20 cellular contexts compared by ENCODE assay signal in the genomic region with DNA sequence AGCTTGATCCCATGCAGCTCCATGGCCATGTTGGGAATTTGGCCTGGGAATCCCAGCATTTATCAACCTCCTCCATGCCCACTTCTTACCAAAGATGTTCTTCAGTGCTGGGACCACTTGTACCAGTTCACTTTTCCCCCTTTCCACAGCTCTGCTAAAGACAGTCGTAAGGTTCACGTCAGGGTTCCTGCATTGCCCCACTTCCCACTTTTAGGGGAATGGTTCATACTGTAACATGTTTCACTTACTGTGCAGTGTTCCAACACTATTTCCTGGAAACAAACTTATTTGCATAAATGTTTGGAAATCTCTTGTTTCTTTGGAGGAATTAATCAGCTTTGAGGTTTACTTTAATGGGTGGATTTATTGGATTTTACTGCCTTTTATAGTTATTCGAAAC.
"Had no signal": no experiment of that assay in that cellular context is flagged by ENCODE, and none has a peak within 500 bp of the region (broad histone marks: within the 10 kb centered on the region; RNA-seq: fewer than 3 reads in every experiment).

No MANE protein-coding gene starts in this region.

- H3K9me3 ChIP-seq: gastrocnemius medialis, heart right ventricle, ovary, spleen, testis, tibial nerve had no signal

- DNase-seq: effector memory CD4-positive, alpha-beta T cell; gastrocnemius medialis; heart right ventricle; hypothalamus; kidney glomerular epithelial cell; left ventricle myocardium superior; naive thymus-derived CD8-positive, alpha-beta T cell; nucleus accumbens; ovary; spleen; stimulated activated CD4-positive, alpha-beta T cell treated with anti-CD3 and anti-CD28 coated beads, Interleukin-15, amount 100 ng/mL, for 24 hours; stimulated activated CD4-positive, alpha-beta T cell treated with anti-CD3 and anti-CD28 coated beads, Interleukin-1b, Interleukin-23, amount 100 ng/mL, for 48 hours; stimulated activated CD4-positive, alpha-beta T cell treated with anti-CD3 and anti-CD28 coated beads, Interleukin-4, amount 100 ng/mL, for 24 hours; stimulated activated naive B cell treated with anti-CD40 and anti-IgM and Interleukin-4, amounts not matched to agents 10 μg/mL and 1 μg/mL and 100 μg/mL, for 72 hours; stimulated activated naive CD8-positive, alpha-beta T cell treated with anti-CD3 and anti-CD28 coated beads, Interleukin-15, amount 100 ng/mL, for 72 hours; testis had no signal

- H3K4me3 Mint-ChIP-seq: central memory CD8-positive, alpha-beta T cell; naive thymus-derived CD8-positive, alpha-beta T cell; stimulated activated naive B cell treated with anti-CD40 and anti-IgM and Interleukin-4, amounts not matched to agents 10 μg/mL and 1 μg/mL and 100 μg/mL, for 72 hours; stimulated activated naive CD8-positive, alpha-beta T cell treated with anti-CD3 and anti-CD28 coated beads, Interleukin-15, amount 100 ng/mL, for 72 hours had no signal

- H3K36me3 ChIP-seq: gastrocnemius medialis, ovary had no signal

- H3K27ac ChIP-seq: gastrocnemius medialis, ovary, testis, tibial nerve had no signal

- H3K4me3 ChIP-seq: gastrocnemius medialis, heart right ventricle, ovary, spleen, testis, tibial nerve had no signal

- H3K27ac Mint-ChIP-seq: stimulated activated naive B cell treated with anti-CD40 and anti-IgM and Interleukin-4, amounts not matched to agents 10 μg/mL and 1 μg/mL and 100 μg/mL, for 72 hours; stimulated activated naive CD8-positive, alpha-beta T cell treated with anti-CD3 and anti-CD28 coated beads, Interleukin-15, amount 100 ng/mL, for 72 hours had no signal

- H3K27me3 ChIP-seq: gastrocnemius medialis, heart right ventricle, ovary, spleen, testis, tibial nerve had no signal

- ATAC-seq: esophagus mucosa; gastrocnemius medialis; left ventricle myocardium superior; naive thymus-derived CD8-positive, alpha-beta T cell; sciatic nerve; stimulated activated naive B cell treated with anti-CD40 and anti-IgM and Interleukin-4, amounts not matched to agents 10 μg/mL and 1 μg/mL and 100 μg/mL, for 72 hours; stimulated activated naive CD8-positive, alpha-beta T cell treated with anti-CD3 and anti-CD28 coated beads, Interleukin-15, amount 100 ng/mL, for 72 hours had no signal

- H3K9me3 Mint-ChIP-seq: central memory CD8-positive, alpha-beta T cell; naive thymus-derived CD8-positive, alpha-beta T cell; stimulated activated naive B cell treated with anti-CD40 and anti-IgM and Interleukin-4, amounts not matched to agents 10 μg/mL and 1 μg/mL and 100 μg/mL, for 72 hours; stimulated activated naive CD8-positive, alpha-beta T cell treated with anti-CD3 and anti-CD28 coated beads, Interleukin-15, amount 100 ng/mL, for 72 hours had no signal

- H3K27me3 Mint-ChIP-seq: central memory CD8-positive, alpha-beta T cell; naive thymus-derived CD8-positive, alpha-beta T cell; stimulated activated naive B cell treated with anti-CD40 and anti-IgM and Interleukin-4, amounts not matched to agents 10 μg/mL and 1 μg/mL and 100 μg/mL, for 72 hours; stimulated activated naive CD8-positive, alpha-beta T cell treated with anti-CD3 and anti-CD28 coated beads, Interleukin-15, amount 100 ng/mL, for 72 hours had no signal
